11 cellular contexts compared by ENCODE assay signal in genomic region chr2:216315817-216316603, GRCh38. TPM values are rescaled to one million over a fixed set of nuclear protein-coding genes. Genes with fewer than 3 reads are reported as not detected.
DNase-seq lines count a peak whose midpoint lies in the region; ATAC-seq, FAIRE-seq and TF ChIP-seq lines count a peak whose summit lies in the region.
"Had no signal": no experiment of that assay in that cellular context is flagged by ENCODE, and none has a peak within 500 bp of the region (broad histone marks: within the 10 kb centered on the region; RNA-seq: fewer than 3 reads in every experiment).

No MANE protein-coding gene starts in this region.

- H3K9me3 Mint-ChIP-seq in naive thymus-derived CD4-positive, alpha-beta T cell = peaks cover 0 to 8% (median 0%) of the 10 kb centered on the region in 11 donors
- H3K9me3 Mint-ChIP-seq: activated naive CD4-positive, alpha-beta T cell treated with anti-CD3 and anti-CD28 coated beads, Interleukin-2, amount 50 U/mL, for 24 hours had no signal

- H3K27ac Mint-ChIP-seq in naive thymus-derived CD4-positive, alpha-beta T cell = peak overlapping the region in 1 of 9 donors; percentile 38
- H3K27ac Mint-ChIP-seq: activated naive CD4-positive, alpha-beta T cell treated with anti-CD3 and anti-CD28 coated beads, Interleukin-2, amount 50 U/mL, for 24 hours had no signal

- no peak overlapping the region for H3K4me3 Mint-ChIP-seq in naive thymus-derived CD4-positive, alpha-beta T cell
- H3K4me3 Mint-ChIP-seq: activated naive CD4-positive, alpha-beta T cell treated with anti-CD3 and anti-CD28 coated beads, Interleukin-2, amount 50 U/mL, for 24 hours had no signal

- DNase-seq in COR-L47 (lab: John Stamatoyannopoulos, UW) (peak; percentile 60), M059J (ENCODE audit: low read depth) (peak; percentile 85), K562 (ENCODE audit: extremely low read depth in 1 of 4, low spot score in 3 of 4) (peak in 1 of 4 experiments; percentile 23), left lobe of liver (ENCODE audit: low spot score) (no peak), suprapubic skin (ENCODE audit: low spot score in 2 of 2) (no peak)
- no peak for DNase-seq in naive thymus-derived CD4-positive, alpha-beta T cell

- H3K9me1 ChIP-seq in K562 (ENCODE audit: control insufficient read depth, insufficient read depth, low read length) = no peaks in the 10 kb centered on the region

- POLR2A ChIA-PET in K562 (lab: Yijun Ruan, JAX) = interaction anchor here (0.6 kb wide), 1 partner anchor 18 kb away, joined by 3 read pairs; no protein-coding TSS in a partner anchor
- POLR2A ChIA-PET in naive thymus-derived CD4-positive, alpha-beta T cell (lab: Charles Lee) = no interaction called here

- no peak for TF ChIP-seq CTCF in K562 (IDR thresholded peaks at IDR 0.05 in 2 of 3, conservative IDR thresholded peaks at IDR 0.05 in 1 of 3; ENCODE audit: insufficient read depth in 2 of 3, low read depth in 1 of 3, low read length in 3 of 3)
- TF ChIP-seq CTCF in suprapubic skin (IDR thresholded peaks at IDR 0.05) = no peak

- H3K9ac ChIP-seq in K562 (ENCODE audit: insufficient read depth in 1 of 2, low read depth in 2 of 2, low read length in 2 of 2) = no peak overlapping the region
- H3K9ac ChIP-seq: KMS-11 had no signal

- no peak for FAIRE-seq in K562 (lab: Jason Lieb, UNC)
- FAIRE-seq: G401.6 had no signal

- CTCF ChIA-PET in K562 (lab: Yijun Ruan, JAX; ENCODE audit: low intra/inter-chr PET ratio) = no interaction called here
- CTCF ChIA-PET in naive thymus-derived CD4-positive, alpha-beta T cell (lab: Charles Lee) = no interaction called here

- no peaks in the 10 kb centered on the region for H3K36me3 Mint-ChIP-seq in naive thymus-derived CD4-positive, alpha-beta T cell
- H3K36me3 Mint-ChIP-seq: activated naive CD4-positive, alpha-beta T cell treated with anti-CD3 and anti-CD28 coated beads, Interleukin-2, amount 50 U/mL, for 24 hours had no signal

- peaks cover 0 to 32% (median 0%) of the 10 kb centered on the region in 5 donors for H3K27me3 Mint-ChIP-seq in naive thymus-derived CD4-positive, alpha-beta T cell
- H3K27me3 Mint-ChIP-seq: activated naive CD4-positive, alpha-beta T cell treated with anti-CD3 and anti-CD28 coated beads, Interleukin-2, amount 50 U/mL, for 24 hours had no signal

- no TSS peak for BruUV-seq in K562 (replicated peaks; lab: Mats Ljungman, UMichigan)

- H3K4me3 ChIP-seq in K562 (no peak overlapping the region), suprapubic skin (no peak overlapping the region)
- no peak overlapping the region for H3K4me3 ChIP-seq in naive thymus-derived CD4-positive, alpha-beta T cell (ENCODE audit: low read length)

- H3K4me1 ChIP-seq in K562 (replicated peaks in 1 of 2; ENCODE audit: control insufficient read depth in 2 of 2, insufficient read depth in 2 of 2, low read length in 2 of 2) (no peaks in the 10 kb centered on the region), suprapubic skin (no peaks in the 10 kb centered on the region)
- H3K4me1 ChIP-seq in naive thymus-derived CD4-positive, alpha-beta T cell (ENCODE audit: control insufficient read depth in 2 of 2, insufficient read depth in 2 of 2, low read length in 2 of 2) = no peaks in the 10 kb centered on the region

- peak; percentile 53 for ATAC-seq in K562
- peak; percentile 58 for ATAC-seq in left lobe of liver
- ATAC-seq in naive thymus-derived CD4-positive, alpha-beta T cell = no peak
- ATAC-seq in HG03108 (IDR thresholded peaks at IDR 0.05; ENCODE audit: unreplicated experiment) = no peak
- no peak for ATAC-seq in HG02884 (IDR thresholded peaks at IDR 0.05; ENCODE audit: unreplicated experiment)

- peak in 1 of 2 experiments; percentile 10; a peak in 1 of 4 replicates for TF ChIP-seq RAD21 in K562 (CRISPR knock-in tag; conservative IDR thresholded peaks at IDR 0.05 in 1 of 2, IDR thresholded peaks at IDR 0.05 in 1 of 2)

- TF ChIP-seq EP300 in K562 (IDR thresholded peaks at IDR 0.05; ENCODE audit: low read length) (no peak), suprapubic skin (IDR thresholded peaks at IDR 0.05) (no peak)

- H4K20me1 ChIP-seq in K562 (replicated peaks; ENCODE audit: control insufficient read depth, insufficient read depth, low read length) = no peaks in the 10 kb centered on the region

- H3K27ac ChIP-seq in K562 (ENCODE audit: extremely low read depth, low read depth, low read length) = no peak overlapping the region
- no peak overlapping the region for H3K27ac ChIP-seq in naive thymus-derived CD4-positive, alpha-beta T cell (ENCODE audit: low read depth, low read length)
- H3K27ac ChIP-seq in suprapubic skin = no peak overlapping the region
- H3K27ac ChIP-seq: KMS-11 had no signal

- in situ Hi-C loops in K562 (cut with MboI) = no loop called here

- H2AFZ ChIP-seq in K562 (ENCODE audit: low read depth, low read length) = no peak overlapping the region

- H3K79me2 ChIP-seq in K562 (ENCODE audit: control insufficient read depth, insufficient read depth, low read length) = no peaks in the 10 kb centered on the region

- H3K4me1 Mint-ChIP-seq in naive thymus-derived CD4-positive, alpha-beta T cell = peaks cover 0 to 13% (median 12%) of the 10 kb centered on the region in 7 donors

- TF ChIP-seq POLR2A in K562 (conservative IDR thresholded peaks at IDR 0.05) = no peak
- no peak for TF ChIP-seq POLR2A in suprapubic skin (IDR thresholded peaks at IDR 0.05)

- H3K36me3 ChIP-seq in K562 (ENCODE audit: control insufficient read depth, insufficient read depth, low read length) (no peaks in the 10 kb centered on the region), suprapubic skin (no peaks in the 10 kb centered on the region)
- H3K36me3 ChIP-seq in naive thymus-derived CD4-positive, alpha-beta T cell (ENCODE audit: control insufficient read depth in 2 of 3, insufficient read depth in 3 of 3, low read length in 3 of 3) = no peaks in the 10 kb centered on the region

- intact Hi-C loops in K562 (cut with micrococcal nuclease) = no loop called here
- intact Hi-C loops in naive thymus-derived CD4-positive, alpha-beta T cell (cut with micrococcal nuclease) = no loop called here

- H3K9me3 ChIP-seq in K562 (replicated peaks; ENCODE audit: control insufficient read depth, insufficient read depth, low read depth, low read length) = no peaks in the 10 kb centered on the region
- H3K9me3 ChIP-seq in naive thymus-derived CD4-positive, alpha-beta T cell (ENCODE audit: control insufficient read depth in 2 of 3, low read length in 3 of 3) = no peaks in the 10 kb centered on the region
- no peaks in the 10 kb centered on the region for H3K9me3 ChIP-seq in suprapubic skin

- H3K27me3 ChIP-seq in K562 (ENCODE audit: control insufficient read depth in 2 of 2, insufficient read depth in 2 of 2, low read length in 2 of 2) = peaks cover 6 to 18% of the 10 kb centered on the region in 2 experiments; a peak in 4 of 5 replicates
- H3K27me3 ChIP-seq in naive thymus-derived CD4-positive, alpha-beta T cell (ENCODE audit: control insufficient read depth in 2 of 2, insufficient read depth in 2 of 2, low read length in 2 of 2) = no peaks in the 10 kb centered on the region
- H3K27me3 ChIP-seq in suprapubic skin = peaks cover 3% of the 10 kb centered on the region

- no peak overlapping the region for H3K4me2 ChIP-seq in K562 (ENCODE audit: insufficient read depth, low read length)
- H3K4me2 ChIP-seq: KMS-11 had no signal

- 0% methylated on average over 9 of the region's 18 CpGs for WGBS in K562 (ENCODE audit: insufficient coverage, low coverage, missing lambda C conversion rate)
- WGBS in suprapubic skin = 56% methylated on average over 18 of the region's 18 CpGs

TF ChIP-seq in K562, 482 proteins besides CTCF, POLR2A, EP300 and RAD21 (continues in another document):
- TF ChIP-seq XRCC5 (IDR thresholded peaks at IDR 0.05; ENCODE audit: low read depth, low read length) (no peak), THAP7 (CRISPR knock-in tag; IDR thresholded peaks at IDR 0.05) (no peak), HDAC1 (IDR thresholded peaks at IDR 0.05) (no peak), MTA3 (IDR thresholded peaks at IDR 0.05; ENCODE audit: borderline replicate concordance) (no peak), USF2 (CRISPR knock-in tag; IDR thresholded peaks at IDR 0.05) (no peak), RBM15 (IDR thresholded peaks at IDR 0.05; ENCODE audit: insufficient read depth, low read length) (no peak)

RNA-seq across cellular contexts. Expression of gene MARCHF4, which starts 56.3 kb away (rescaled TPM):
- 5.0 and 6.5 TPM in 2 replicates for total RNA-seq in M059J (2014; rRNA removed; shearing (Covaris generic))
- total RNA-seq in K562 (2011; cell fraction: chromatin; rRNA removed; ENCODE audit: low replicate concordance) = not detected in 2 replicates
- not detected in 2 replicates for total RNA-seq in K562 (2011; cell fraction: nucleolus; rRNA removed)
- total RNA-seq in K562 (2011; cell fraction: nucleoplasm; rRNA removed) = not detected in 2 replicates
- total RNA-seq in K562 (2014; rRNA removed) = not detected in 2 replicates
- total RNA-seq in K562 (2014; rRNA removed; fragmentation: Illumina TruSeq; extraction: Trizol) = not detected in 2 replicates
- total RNA-seq in K562 (2015; rRNA removed; fragmentation: Illumina TruSeq; extraction: Trizol) = not detected in 2 replicates
- not detected in 2 replicates for total RNA-seq in K562 (2021)
- polyA plus RNA-seq in K562 (2011; rRNA removed) = not detected in 2 replicates
- polyA plus RNA-seq in K562 (2011; cell fraction: cytosol; rRNA removed) = not detected in 2 replicates
- polyA plus RNA-seq in K562 (2011; cell fraction: nucleus; rRNA removed) = not detected in 2 replicates
- 0.03 TPM in 1 of 2 replicates, not detected in the other for polyA plus RNA-seq in K562 (2012)
- not detected in 2 replicates for polyA plus RNA-seq in K562 (2014; fragmentation: Illumina TruSeq; extraction: Trizol)
- not detected for polyA plus RNA-seq in K562 (2014; fragmentation: Nextera tagmentation; extraction: Ambion mirVana)
- 0.05 TPM in 1 of 2 replicates, not detected in the other for polyA plus RNA-seq in K562 (2014; rRNA removed)
- polyA minus RNA-seq in K562 (2011; rRNA and poly(A)+ RNA removed) = not detected in 2 replicates
- not detected in 2 replicates for polyA minus RNA-seq in K562 (2011; cell fraction: cytosol; rRNA and poly(A)+ RNA removed)
- not detected in 2 replicates for polyA minus RNA-seq in K562 (2011; cell fraction: nucleus; rRNA and poly(A)+ RNA removed)
- total RNA-seq in left lobe of liver = not detected
- not detected for total RNA-seq in naive thymus-derived CD4-positive, alpha-beta T cell
- polyA plus RNA-seq in naive thymus-derived CD4-positive, alpha-beta T cell = not detected
- total RNA-seq in suprapubic skin = under 1 TPM in 2 of 4 donors, not detected in 2; 0.23 to 0.49 TPM

Comparison
In these comparisons a context has a peak if more than half of its experiments do, and no peak if none do; other contexts are left out.
1. DNase-seq: peak in COR-L47 (single experiment) and M059J (single experiment); none in left lobe of liver (single experiment), naive thymus-derived CD4-positive, alpha-beta T cell (0 of 9) and suprapubic skin (0 of 2).
2. ATAC-seq: peak in K562 (single experiment) and left lobe of liver (single experiment); none in naive thymus-derived CD4-positive, alpha-beta T cell (single experiment), HG03108 (single experiment) and HG02884 (single experiment).